In the genomic region with DNA sequence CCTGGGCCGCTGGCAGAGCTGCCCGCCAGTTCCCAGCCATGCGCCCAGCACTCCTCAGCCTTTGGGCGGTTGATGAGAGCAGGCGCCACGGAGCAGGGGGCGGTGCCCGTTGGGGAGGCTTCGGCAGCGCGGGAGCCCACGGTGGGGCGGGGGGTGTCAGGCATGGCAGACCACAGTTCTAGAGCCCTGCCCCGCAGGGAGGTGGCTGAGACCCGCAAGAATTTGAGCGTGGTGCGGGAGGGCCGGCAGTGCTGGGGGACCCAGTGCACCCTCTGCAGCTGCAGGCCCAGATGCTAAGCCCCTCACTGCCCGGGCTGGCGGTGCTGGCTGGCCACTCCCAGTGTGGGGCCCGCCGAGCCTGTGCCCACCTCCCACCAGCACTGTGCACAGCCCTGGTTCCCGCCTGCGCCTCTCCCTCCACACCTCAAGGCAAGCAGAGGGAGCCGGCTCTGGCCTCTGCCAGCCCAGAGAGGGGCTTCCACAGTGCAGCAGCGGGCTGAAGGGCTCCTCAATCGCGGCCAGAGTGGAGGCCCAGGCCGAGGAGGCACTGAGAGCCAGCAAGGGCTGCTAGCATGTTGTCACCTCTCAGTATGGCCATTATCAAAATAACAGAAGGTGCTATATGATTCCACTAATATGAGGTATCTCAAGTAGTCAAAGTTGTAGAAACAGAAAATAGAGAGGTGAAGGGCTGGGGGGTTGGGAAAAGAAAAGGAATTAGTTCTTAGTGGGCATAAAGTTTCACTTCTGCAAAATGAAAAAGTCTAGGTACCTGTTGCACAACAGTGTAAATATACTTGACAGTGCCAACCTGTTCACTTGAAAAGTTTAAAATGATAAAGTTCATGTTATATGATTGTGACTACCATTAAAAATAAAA, we compare ENCODE assay signal across 25 cellular contexts.
"Had no signal": no experiment of that assay in that cellular context is flagged by ENCODE, and none has a peak within 500 bp of the region (broad histone marks: within the 10 kb centered on the region; RNA-seq: fewer than 3 reads in every experiment).

No MANE protein-coding gene starts in this region.

- ATAC-seq: heart left ventricle; stimulated activated effector memory CD8-positive, alpha-beta T cell treated with anti-CD3 and anti-CD28 coated beads, Interleukin-12 subunit alpha, Interleukin-12 subunit beta, amount 100 ng/mL, for 72 hours; WTC11 had no signal

- H3K36me3 ChIP-seq: heart left ventricle, lower lobe of right lung, right lobe of liver had no signal

- H3K4me3 Mint-ChIP-seq: activated naive CD8-positive, alpha-beta T cell treated with anti-CD3 and anti-CD28 coated beads, Interleukin-2, amount 10 ng/mL, durations not matched to agents 7 days and 5 days; endodermal cell; naive B cell; neural crest cell; stimulated activated effector memory CD8-positive, alpha-beta T cell treated with anti-CD3 and anti-CD28 coated beads, Interleukin-12 subunit alpha, Interleukin-12 subunit beta, amount 100 ng/mL, for 72 hours; T-helper 1 cell treated with Interleukin-12 subunit alpha and Interleukin-12 subunit beta and Interleukin-4 antibody, amounts not matched to agents 30 μg/mL and 1 μg/mL, for 36 hours; type B pancreatic cell; WTC11 had no signal

- H3K27me3 Mint-ChIP-seq: activated naive CD8-positive, alpha-beta T cell treated with anti-CD3 and anti-CD28 coated beads, Interleukin-2, amount 10 ng/mL, durations not matched to agents 7 days and 5 days; type B pancreatic cell had no signal

- H3K27ac ChIP-seq: heart left ventricle, lower lobe of right lung, right lobe of liver, skin epidermis, testis had no signal

- H3K4me1 Mint-ChIP-seq: activated naive CD8-positive, alpha-beta T cell treated with anti-CD3 and anti-CD28 coated beads, Interleukin-2, amount 10 ng/mL, durations not matched to agents 7 days and 5 days; endodermal cell; naive B cell; WTC11 had no signal

- H3K4me1 ChIP-seq: heart left ventricle, right lobe of liver had no signal

- H3K9me3 ChIP-seq: right lobe of liver, testis had no signal

- FAIRE-seq: bronchial epithelial cell, keratinocyte had no signal

- H3K27ac Mint-ChIP-seq: activated naive CD8-positive, alpha-beta T cell treated with anti-CD3 and anti-CD28 coated beads, Interleukin-2, amount 10 ng/mL, durations not matched to agents 7 days and 5 days; endodermal cell; naive B cell; stimulated activated effector memory CD8-positive, alpha-beta T cell treated with anti-CD3 and anti-CD28 coated beads, Interleukin-12 subunit alpha, Interleukin-12 subunit beta, amount 100 ng/mL, for 72 hours; T-helper 1 cell treated with Interleukin-12 subunit alpha and Interleukin-12 subunit beta and Interleukin-4 antibody, amounts not matched to agents 30 μg/mL and 1 μg/mL, for 36 hours; type B pancreatic cell; WTC11 had no signal

- H3K36me3 Mint-ChIP-seq: activated naive CD8-positive, alpha-beta T cell treated with anti-CD3 and anti-CD28 coated beads, Interleukin-2, amount 10 ng/mL, durations not matched to agents 7 days and 5 days; stimulated activated effector memory CD8-positive, alpha-beta T cell treated with anti-CD3 and anti-CD28 coated beads, Interleukin-12 subunit alpha, Interleukin-12 subunit beta, amount 100 ng/mL, for 72 hours; type B pancreatic cell had no signal

- DNase-seq: activated CD4-positive, alpha-beta T cell treated with anti-CD3 and anti-CD28 coated beads, Interleukin-2, amount 50 U/mL, for 4 hours; activated naive CD4-positive, alpha-beta T cell treated with Interleukin-2 at 50 U/mL for 16 hours; activated naive CD8-positive, alpha-beta T cell treated with anti-CD3 and anti-CD28 coated beads, Interleukin-2, amount 10 ng/mL, durations not matched to agents 7 days and 5 days; activated T-cell treated with anti-CD3 and anti-CD28 coated beads, Interleukin-2, amount 50 U/mL, for 48 hours; amniotic stem cell; cerebellar nuclear complex; cortex of kidney; endodermal cell; heart left ventricle; lower lobe of right lung; mesendoderm; naive B cell; posterior cingulate gyrus; right lobe of liver; stimulated activated CD4-positive, alpha-beta T cell treated with anti-CD3 and anti-CD28 coated beads, Interleukin-1b, Interleukin-23, amount 100 ng/mL, for 48 hours; T1000; testis had no signal

- H3K4me3 ChIP-seq: heart left ventricle, lower lobe of right lung, right lobe of liver, skin epidermis had no signal

- H3K27me3 ChIP-seq: heart left ventricle, right lobe of liver, testis had no signal
